8 cellular contexts compared by ENCODE assay signal in the genomic region with DNA sequence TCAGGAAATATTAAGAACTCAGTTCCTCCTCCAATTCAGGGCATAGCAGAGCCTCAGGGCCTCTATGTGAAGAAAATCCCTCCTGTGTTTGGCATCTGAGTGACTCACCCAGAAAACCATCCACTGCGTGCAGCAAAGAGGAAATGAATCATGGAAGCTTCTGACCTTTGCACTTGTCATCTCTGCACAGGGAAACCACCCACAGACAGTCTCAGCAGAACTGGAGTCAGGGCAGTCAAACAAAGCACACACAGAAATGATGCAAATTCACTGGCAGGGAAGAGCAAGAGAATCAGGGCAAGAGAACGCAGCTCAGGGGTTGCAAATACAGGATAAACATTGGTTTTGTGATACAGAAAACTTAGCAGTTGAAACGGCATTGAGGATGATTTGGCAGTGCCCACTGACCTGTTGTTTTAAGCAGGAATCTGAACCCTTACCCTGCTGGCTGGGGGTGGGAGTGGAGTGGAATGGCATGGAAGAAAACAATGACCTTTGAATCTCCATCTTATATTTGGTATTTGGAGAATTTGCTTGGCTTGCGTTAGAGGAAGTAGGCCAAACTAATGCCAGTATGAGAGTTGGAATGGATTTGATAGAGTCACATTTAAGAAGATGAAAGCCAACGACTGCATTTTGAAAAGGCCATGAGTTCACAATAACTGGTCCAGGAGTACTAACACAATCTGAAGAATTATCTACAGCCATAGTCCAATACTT. TPM values are rescaled to one million over a fixed set of nuclear protein-coding genes. Genes with fewer than 3 reads are reported as not detected.
DNase-seq lines count a peak whose midpoint lies in the region; ATAC-seq and TF ChIP-seq lines count a peak whose summit lies in the region.

No MANE protein-coding gene starts in this region.

- CTCF ChIA-PET in CD8-positive, alpha-beta T cell (lab: Charles Lee) = interaction anchor here (1.2 kb wide), 1 partner anchor 59 kb away, joined by 3 read pairs; no protein-coding TSS in a partner anchor

- H3K4me3 ChIP-seq in CD8-positive, alpha-beta T cell (ENCODE audit: low read depth, low read length) = no peak overlapping the region
- H3K4me3 ChIP-seq in ascending aorta = no peak overlapping the region

- H3K4me1 ChIP-seq in CD8-positive, alpha-beta T cell (ENCODE audit: insufficient read depth, low read length) = peaks cover 23% of the 10 kb centered on the region
- peaks cover 13 to 27% of the 10 kb centered on the region in 2 donors for H3K4me1 ChIP-seq in ascending aorta

- ATAC-seq in CD8-positive, alpha-beta T cell = peak; percentile 90
- peak; percentile 95 for ATAC-seq in GM21390 (IDR thresholded peaks at IDR 0.05; ENCODE audit: unreplicated experiment)
- ATAC-seq in T-helper 17 cell = peak; percentile 97

- TF ChIP-seq CTCF in CD8-positive, alpha-beta T cell (IDR thresholded peaks at IDR 0.05) = no peak
- no peak for TF ChIP-seq CTCF in ascending aorta (IDR thresholded peaks at IDR 0.05)

- H3K4me1 Mint-ChIP-seq in CD8-positive, alpha-beta T cell (ENCODE audit: low read depth) = peaks cover 31% of the 10 kb centered on the region
- peaks cover 29% of the 10 kb centered on the region for H3K4me1 Mint-ChIP-seq in T-helper 17 cell

- POLR2A ChIA-PET in CD8-positive, alpha-beta T cell (lab: Charles Lee) = interaction anchor here (1.7 to 4.0 kb wide), 2 partner anchors 42 to 52 kb away, joined by 5 to 11 read pairs; no protein-coding TSS in a partner anchor

- no peaks in the 10 kb centered on the region for H3K27me3 ChIP-seq in CD8-positive, alpha-beta T cell (ENCODE audit: insufficient read depth, low read length)
- H3K27me3 ChIP-seq in ascending aorta = no peaks in the 10 kb centered on the region

- H3K36me3 ChIP-seq in CD8-positive, alpha-beta T cell (ENCODE audit: insufficient read depth, low read length) = no peaks in the 10 kb centered on the region
- no peaks in the 10 kb centered on the region for H3K36me3 ChIP-seq in ascending aorta

- H3K27me3 Mint-ChIP-seq in CD8-positive, alpha-beta T cell (ENCODE audit: low read depth) = no peaks in the 10 kb centered on the region
- no peaks in the 10 kb centered on the region for H3K27me3 Mint-ChIP-seq in T-helper 17 cell

- no peaks in the 10 kb centered on the region for H3K9me3 ChIP-seq in CD8-positive, alpha-beta T cell (ENCODE audit: low read length)
- H3K9me3 ChIP-seq in T-helper 17 cell (ENCODE audit: control insufficient read depth, low read length, poor library complexity, severe bottlenecking) (no peaks in the 10 kb centered on the region), ascending aorta (no peaks in the 10 kb centered on the region)

- no peaks in the 10 kb centered on the region for H3K36me3 Mint-ChIP-seq in CD8-positive, alpha-beta T cell
- H3K36me3 Mint-ChIP-seq in T-helper 17 cell (ENCODE audit: low read depth) = no peaks in the 10 kb centered on the region

- H3K27ac Mint-ChIP-seq in CD8-positive, alpha-beta T cell = peak overlapping the region; percentile 71
- peak overlapping the region; percentile 98 for H3K27ac Mint-ChIP-seq in T-helper 17 cell

- no peaks in the 10 kb centered on the region for H3K9me3 Mint-ChIP-seq in CD8-positive, alpha-beta T cell

- H3K4me3 Mint-ChIP-seq in CD8-positive, alpha-beta T cell = no peak overlapping the region
- peak overlapping the region; percentile 80 for H3K4me3 Mint-ChIP-seq in T-helper 17 cell

- intact Hi-C loops in CD8-positive, alpha-beta T cell (cut with DNase I, micrococcal nuclease) = loop anchor here (1.0 to 5.0 kb wide), 5 partner anchors 36 to 107 kb away; a partner anchor contains a TSS
- intact Hi-C loops in ascending aorta (cut with DNase I) = loop anchor here (1.0 to 5.0 kb wide), 4 partner anchors 33 to 163 kb away; a partner anchor contains a TSS

- DNase-seq in CD8-positive, alpha-beta T cell = peak; percentile 27 to 81 (median 63)
- DNase-seq in HS-5 (ENCODE audit: low read depth) = peak; percentile 99
- peak; percentile 24 to 62 (median 49) for DNase-seq in T-helper 17 cell
- DNase-seq in ascending aorta (ENCODE audit: low spot score in 2 of 2) = peak; percentile 59 to 93
- peak; percentile 44 for DNase-seq in iPS-NIHi11 (ENCODE audit: low spot score)
- peak; percentile 98 for DNase-seq in smooth muscle cell of the brain vasculature (ENCODE audit: low read depth, low spot score)
- no peak for DNase-seq in superior temporal gyrus (ENCODE audit: extremely low spot score)

- no peak overlapping the region for H3K27ac ChIP-seq in CD8-positive, alpha-beta T cell (ENCODE audit: low read depth, low read length)
- H3K27ac ChIP-seq in ascending aorta = peak overlapping the region; percentile 86 to 91

RNA-seq across cellular contexts. Expression of a gene that starts 53.5 kb away (rescaled TPM):
- 1 to 10 TPM; 5.6 to 5.8 TPM for total RNA-seq in CD8-positive, alpha-beta T cell
- total RNA-seq in T-helper 17 cell (10 to 100 TPM; 22.2 to 23.6 TPM), ascending aorta (11.8 TPM)
